Comparison of ENCODE assay signal across 14 cellular contexts in the genomic region with DNA sequence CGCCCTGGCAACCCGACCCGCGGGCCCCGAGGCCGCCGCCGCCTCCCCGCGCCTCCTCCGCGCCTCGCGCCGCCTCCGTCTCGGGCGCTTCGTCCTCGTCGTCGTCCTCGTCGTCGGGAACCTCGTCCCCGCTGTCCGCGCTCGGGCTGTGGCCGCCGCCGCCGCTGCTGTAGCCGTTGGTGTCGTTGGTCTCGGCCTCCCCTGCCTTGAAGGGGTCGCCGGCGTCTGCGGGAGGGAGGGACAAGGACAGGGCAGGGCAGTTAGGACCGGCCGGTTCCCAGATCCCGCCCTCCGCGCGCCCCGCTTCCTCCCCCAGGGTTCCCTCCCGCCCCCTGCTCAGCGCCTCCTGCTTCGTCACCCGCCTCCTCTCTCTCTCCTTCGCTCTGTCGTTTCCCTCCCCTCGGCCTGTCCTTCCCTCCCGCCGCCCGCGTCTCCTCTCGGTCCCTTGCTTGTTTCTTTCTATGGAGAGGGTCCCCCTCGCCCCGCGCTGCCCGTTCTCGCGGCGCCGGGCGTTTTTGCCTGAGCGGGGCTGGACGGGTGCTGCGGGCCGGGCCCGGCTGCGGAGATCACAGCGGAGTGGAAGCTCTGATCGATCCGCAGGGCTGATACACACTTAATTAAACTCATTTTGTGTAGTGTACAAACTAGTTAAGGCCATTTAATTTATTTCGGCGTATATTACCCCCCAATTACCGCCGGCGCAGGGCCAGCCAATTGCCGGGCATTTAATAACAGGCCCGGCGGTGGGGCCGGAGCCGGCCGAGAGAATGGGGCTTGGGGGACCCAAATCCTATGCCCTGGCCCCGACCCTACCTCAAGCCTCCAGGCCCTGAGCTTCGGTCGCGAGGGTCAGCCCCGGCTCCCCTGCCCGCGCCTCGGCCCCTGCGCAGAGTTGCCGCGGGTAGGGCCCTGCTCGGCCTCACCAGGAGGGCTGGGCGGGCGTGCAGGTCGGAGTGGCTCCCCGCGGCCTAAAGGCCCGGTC. TPM values are rescaled to one million over a fixed set of nuclear protein-coding genes. Genes with fewer than 3 reads are reported as not detected.
DNase-seq lines count a peak whose midpoint lies in the region; ATAC-seq lines count a peak whose summit lies in the region.
"Had no signal": no experiment of that assay in that cellular context is flagged by ENCODE, and none has a peak within 500 bp of the region (broad histone marks: within the 10 kb centered on the region; RNA-seq: fewer than 3 reads in every experiment).

No MANE protein-coding gene starts in this region.

- peaks cover 40% of the 10 kb centered on the region for H3K27me3 ChIP-seq in MG63

- no peak overlapping the region for H3K4me3 Mint-ChIP-seq in activated CD4-positive, alpha-beta memory T cell treated with anti-CD3 and anti-CD28 coated beads, Interleukin-2, amount 10 ng/mL, durations not matched to agents 7 days and 5 days
- H3K4me3 Mint-ChIP-seq in activated CD4-positive, alpha-beta memory T cell treated with anti-CD3 and anti-CD28 coated beads for 36 hours, result no peak overlapping the region

- ATAC-seq in sciatic nerve, result no peak
- ATAC-seq in GM18517 (IDR thresholded peaks at IDR 0.05; ENCODE audit: unreplicated experiment), result no peak
- no peak for ATAC-seq in HG03097 (IDR thresholded peaks at IDR 0.05; ENCODE audit: low FRiP score, unreplicated experiment)

- H3K36me3 ChIP-seq in MG63, result no peaks in the 10 kb centered on the region
- H3K36me3 ChIP-seq: transverse colon had no signal

- peaks cover 48% of the 10 kb centered on the region for H3K27me3 Mint-ChIP-seq in activated CD4-positive, alpha-beta memory T cell treated with anti-CD3 and anti-CD28 coated beads, Interleukin-2, amount 10 ng/mL, durations not matched to agents 7 days and 5 days
- H3K27me3 Mint-ChIP-seq in activated CD4-positive, alpha-beta memory T cell treated with anti-CD3 and anti-CD28 coated beads for 36 hours, result peaks cover 46% of the 10 kb centered on the region

- POLR2A ChIA-PET in activated CD4-positive, alpha-beta memory T cell treated with anti-CD3 and anti-CD28 coated beads, Interleukin-2, amount 10 ng/mL, durations not matched to agents 7 days and 5 days (lab: Charles Lee), result no interaction called here
- POLR2A ChIA-PET in activated CD4-positive, alpha-beta memory T cell treated with anti-CD3 and anti-CD28 coated beads for 36 hours (lab: Charles Lee), result no interaction called here

- intact Hi-C loops in activated CD4-positive, alpha-beta memory T cell treated with anti-CD3 and anti-CD28 coated beads for 36 hours (cut with micrococcal nuclease), result no loop called here
- intact Hi-C loops in sciatic nerve (cut with DNase I), result no loop called here

- no peak overlapping the region for H3K4me3 ChIP-seq in MG63

- H3K36me3 Mint-ChIP-seq in activated CD4-positive, alpha-beta memory T cell treated with anti-CD3 and anti-CD28 coated beads, Interleukin-2, amount 10 ng/mL, durations not matched to agents 7 days and 5 days (ENCODE audit: low read depth), result peaks cover 8% of the 10 kb centered on the region
- no peaks in the 10 kb centered on the region for H3K36me3 Mint-ChIP-seq in activated CD4-positive, alpha-beta memory T cell treated with anti-CD3 and anti-CD28 coated beads for 36 hours

- H3K9me3 Mint-ChIP-seq in activated CD4-positive, alpha-beta memory T cell treated with anti-CD3 and anti-CD28 coated beads, Interleukin-2, amount 10 ng/mL, durations not matched to agents 7 days and 5 days, result no peaks in the 10 kb centered on the region
- H3K9me3 Mint-ChIP-seq in activated CD4-positive, alpha-beta memory T cell treated with anti-CD3 and anti-CD28 coated beads for 36 hours, result peaks cover 2% of the 10 kb centered on the region

- peak; percentile 9 for DNase-seq in activated CD4-positive, alpha-beta memory T cell treated with anti-CD3 and anti-CD28 coated beads, Interleukin-2, amount 10 ng/mL, durations not matched to agents 7 days and 5 days
- DNase-seq in activated CD4-positive, alpha-beta memory T cell treated with anti-CD3 and anti-CD28 coated beads for 36 hours, result no peak
- peak; percentile 11 for DNase-seq in MG63
- DNase-seq in epidermal melanocyte (ENCODE audit: insufficient read length, low spot score), result peak; percentile 19
- DNase-seq in sciatic nerve (ENCODE audit: low spot score), result peak; percentile 52
- DNase-seq in Kasumi-1 (lab: John Stamatoyannopoulos, UW), result no peak
- DNase-seq: activated CD4-positive, alpha-beta T cell treated with anti-CD3 and anti-CD28 coated beads for 48 hours; effector CD8-positive, alpha-beta T cell; NCI-H1048; SHP77 treated with DMSO at 0.1 percent for 48 hours; transverse colon had no signal

- peaks cover 2% of the 10 kb centered on the region for H3K4me1 Mint-ChIP-seq in activated CD4-positive, alpha-beta memory T cell treated with anti-CD3 and anti-CD28 coated beads, Interleukin-2, amount 10 ng/mL, durations not matched to agents 7 days and 5 days
- H3K4me1 Mint-ChIP-seq in activated CD4-positive, alpha-beta memory T cell treated with anti-CD3 and anti-CD28 coated beads for 36 hours (ENCODE audit: low read depth), result peaks cover 2% of the 10 kb centered on the region

- CTCF ChIA-PET in activated CD4-positive, alpha-beta memory T cell treated with anti-CD3 and anti-CD28 coated beads, Interleukin-2, amount 10 ng/mL, durations not matched to agents 7 days and 5 days (lab: Charles Lee), result no interaction called here
- CTCF ChIA-PET in activated CD4-positive, alpha-beta memory T cell treated with anti-CD3 and anti-CD28 coated beads for 36 hours (lab: Charles Lee), result no interaction called here

- H3K27ac Mint-ChIP-seq in activated CD4-positive, alpha-beta memory T cell treated with anti-CD3 and anti-CD28 coated beads, Interleukin-2, amount 10 ng/mL, durations not matched to agents 7 days and 5 days, result no peak overlapping the region
- H3K27ac Mint-ChIP-seq in activated CD4-positive, alpha-beta memory T cell treated with anti-CD3 and anti-CD28 coated beads for 36 hours, result no peak overlapping the region

- H3K9me3 ChIP-seq in MG63, result no peaks in the 10 kb centered on the region
- H3K9me3 ChIP-seq: transverse colon had no signal

RNA-seq across cellular contexts. Expression of a gene that starts 2.4 kb away (rescaled TPM):
- total RNA-seq in activated CD4-positive, alpha-beta memory T cell treated with anti-CD3 and anti-CD28 coated beads, Interleukin-2, amount 10 ng/mL, durations not matched to agents 7 days and 5 days, result not detected
- not detected for total RNA-seq in activated CD4-positive, alpha-beta memory T cell treated with anti-CD3 and anti-CD28 coated beads for 36 hours
- not detected in 2 replicates for total RNA-seq in MG63 (2014; rRNA removed; shearing (Covaris generic); ENCODE audit: low replicate concordance)
- total RNA-seq in sciatic nerve, result not detected
- total RNA-seq: pulmonary artery endothelial cell, transverse colon had no signal

RNA-seq across cellular contexts. Expression of a gene that starts 56.9 kb away (rescaled TPM):
- total RNA-seq in activated CD4-positive, alpha-beta memory T cell treated with anti-CD3 and anti-CD28 coated beads, Interleukin-2, amount 10 ng/mL, durations not matched to agents 7 days and 5 days, result 10 to 100 TPM; 22.2 to 22.3 TPM
- 10 to 100 TPM; 20.2 to 21.5 TPM for total RNA-seq in activated CD4-positive, alpha-beta memory T cell treated with anti-CD3 and anti-CD28 coated beads for 36 hours
- total RNA-seq in MG63 (2014; rRNA removed; shearing (Covaris generic); ENCODE audit: low replicate concordance), result 1.2 and 5.3 TPM in 2 replicates
- total RNA-seq in sciatic nerve, result 33.5 TPM

Comparison
In these comparisons a context has a peak if more than half of its experiments do, and no peak if none do; other contexts are left out.
1. DNase-seq: peak in activated CD4-positive, alpha-beta memory T cell treated with anti-CD3 and anti-CD28 coated beads, Interleukin-2, amount 10 ng/mL, durations not matched to agents 7 days and 5 days (single experiment), MG63 (single experiment), epidermal melanocyte (single experiment) and sciatic nerve (single experiment); none in activated CD4-positive, alpha-beta memory T cell treated with anti-CD3 and anti-CD28 coated beads for 36 hours (single experiment) and Kasumi-1 (0 of 2).